Comparison of ENCODE assay signal across 13 cellular contexts in the genomic region with DNA sequence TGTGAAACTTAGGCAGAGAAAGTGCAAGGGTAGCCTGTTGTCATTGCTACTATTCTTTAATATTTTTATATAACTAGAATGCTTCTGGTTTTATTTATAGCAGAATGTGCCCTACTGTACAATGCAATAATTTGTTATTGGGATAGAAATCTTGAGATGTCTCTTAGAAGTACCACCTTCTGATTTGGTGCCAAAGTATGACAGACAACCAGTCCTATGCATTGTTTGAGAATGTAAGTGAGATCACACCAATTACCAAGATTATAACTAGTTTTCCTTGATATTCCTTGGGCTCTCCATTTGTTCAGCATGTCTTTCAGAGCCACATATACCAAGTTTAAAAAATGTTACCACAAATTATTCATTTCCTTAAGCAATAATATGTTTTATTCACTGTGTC.
"Had no signal": no experiment of that assay in that cellular context is flagged by ENCODE, and none has a peak within 500 bp of the region (broad histone marks: within the 10 kb centered on the region; RNA-seq: fewer than 3 reads in every experiment).

No MANE protein-coding gene starts in this region.

- ATAC-seq: heart left ventricle; left lobe of liver; mucosa of descending colon; naive thymus-derived CD8-positive, alpha-beta T cell had no signal

- H3K27ac ChIP-seq: colonic mucosa, heart left ventricle, neutrophil, right atrium auricular region, sigmoid colon, skin epidermis had no signal

- H3K9me3 ChIP-seq: colonic mucosa, heart left ventricle, mucosa of descending colon, neutrophil, right atrium auricular region, sigmoid colon had no signal

- H3K27me3 ChIP-seq: colonic mucosa, heart left ventricle, neutrophil, right atrium auricular region, sigmoid colon had no signal

- DNase-seq: colonic mucosa; heart left ventricle; hippocampal formation; islet precursor cell; mucosa of descending colon; naive thymus-derived CD8-positive, alpha-beta T cell; sigmoid colon; stimulated activated CD4-positive, alpha-beta T cell treated with anti-CD3 and anti-CD28 coated beads, Interleukin-12 subunit alpha, Interleukin-12 subunit beta, amount 100 ng/mL, for 4 hours; stimulated activated naive CD4-positive, alpha-beta T cell treated with Interleukin-2 at 50 U/mL for 16 hours had no signal

- H3K4me1 ChIP-seq: colonic mucosa, heart left ventricle, right atrium auricular region, sigmoid colon had no signal

- H3K4me1 Mint-ChIP-seq: naive thymus-derived CD8-positive, alpha-beta T cell had no signal

- H3K4me3 ChIP-seq: colonic mucosa, heart left ventricle, mucosa of descending colon, right atrium auricular region, sigmoid colon, skin epidermis had no signal

- H3K36me3 Mint-ChIP-seq: naive thymus-derived CD8-positive, alpha-beta T cell had no signal

- H3K27me3 Mint-ChIP-seq: naive thymus-derived CD8-positive, alpha-beta T cell had no signal

- H3K4me3 Mint-ChIP-seq: naive thymus-derived CD8-positive, alpha-beta T cell had no signal

- H3K27ac Mint-ChIP-seq: naive thymus-derived CD8-positive, alpha-beta T cell had no signal

- H3K36me3 ChIP-seq: colonic mucosa, heart left ventricle, neutrophil, right atrium auricular region, sigmoid colon had no signal
